ENCODE assay signal across 15 cellular contexts in the genomic region with DNA sequence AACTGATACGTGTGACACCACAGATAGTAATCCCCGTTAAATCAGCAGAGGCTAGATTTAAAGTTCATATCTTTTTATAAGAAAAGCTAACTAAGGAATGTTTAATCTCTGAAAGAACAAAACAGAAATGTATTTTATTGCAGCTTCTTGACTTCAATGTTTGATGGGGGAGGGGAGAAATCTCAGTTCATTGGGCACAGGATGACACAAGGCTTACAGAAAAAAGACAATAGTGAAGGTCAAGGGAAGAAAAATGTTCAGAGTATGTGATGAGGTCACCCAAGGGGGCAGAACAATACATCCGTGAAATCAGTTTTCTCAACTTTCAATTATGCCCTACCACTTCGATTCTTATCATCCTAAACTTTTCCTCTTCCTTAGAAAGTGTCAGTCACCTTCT.
DNase-seq lines count a peak whose midpoint lies in the region; ATAC-seq, FAIRE-seq and TF ChIP-seq lines count a peak whose summit lies in the region.
"Had no signal": no experiment of that assay in that cellular context is flagged by ENCODE, and none has a peak within 500 bp of the region (broad histone marks: within the 10 kb centered on the region; RNA-seq: fewer than 3 reads in every experiment).

No MANE protein-coding gene starts in this region.

- no peak overlapping the region for H3K4ac ChIP-seq in mesendoderm (ENCODE audit: low read depth, low read length)

- H3K9me2 ChIP-seq in MM.1S (replicated peaks; ENCODE audit: insufficient read depth, low read length) = no peaks in the 10 kb centered on the region

- H3F3A ChIP-seq in MM.1S (ENCODE audit: insufficient read depth, low read length) = no peaks in the 10 kb centered on the region

- no peak overlapping the region for H2BK5ac ChIP-seq in mesendoderm (ENCODE audit: low read length)

- H3K9me1 ChIP-seq in K562 (ENCODE audit: control insufficient read depth, insufficient read depth, low read length) = no peaks in the 10 kb centered on the region

- no peak for TF ChIP-seq POLR2A in K562 (conservative IDR thresholded peaks at IDR 0.05)

- H4K20me1 ChIP-seq in MM.1S (ENCODE audit: insufficient read depth, low read length) = no peaks in the 10 kb centered on the region
- H4K20me1 ChIP-seq in K562 (replicated peaks; ENCODE audit: control insufficient read depth, insufficient read depth, low read length) = no peaks in the 10 kb centered on the region
- H4K20me1 ChIP-seq: BLaER1 treated with 17β-estradiol and CSF1 and Interleukin-3, amounts not matched to agents 10 nM and 100 nM had no signal

- H3K56ac ChIP-seq in mesendoderm (ENCODE audit: low read length) = no peak overlapping the region

- POLR2A ChIA-PET in K562 (lab: Yijun Ruan, JAX) = interaction anchor here (1.0 to 3.1 kb wide), 7 partner anchors 9 to 198 kb away, joined by 3 to 15 read pairs (median 4); no protein-coding TSS in a partner anchor

- H3K36me3 ChIP-seq in MM.1S (replicated peaks; ENCODE audit: insufficient read depth, low read length) (no peaks in the 10 kb centered on the region), K562 (ENCODE audit: control insufficient read depth, insufficient read depth, low read length) (no peaks in the 10 kb centered on the region), mesendoderm (ENCODE audit: control insufficient read depth, insufficient read depth, low read length) (no peaks in the 10 kb centered on the region)
- H3K36me3 ChIP-seq: BLaER1 treated with 17β-estradiol and CSF1 and Interleukin-3, amounts not matched to agents 10 nM and 100 nM had no signal

- TF ChIP-seq CTCF in MM.1S (IDR thresholded peaks at IDR 0.05; ENCODE audit: low read length) (no peak), K562 (IDR thresholded peaks at IDR 0.05 in 2 of 3, conservative IDR thresholded peaks at IDR 0.05 in 1 of 3; ENCODE audit: insufficient read depth in 2 of 3, low read depth in 1 of 3, low read length in 3 of 3) (no peak)

- H2BK120ac ChIP-seq in mesendoderm (ENCODE audit: low read depth, low read length) = no peak overlapping the region

- H3K27ac ChIP-seq in MM.1S (ENCODE audit: low read length) = no peak overlapping the region
- no peak overlapping the region for H3K27ac ChIP-seq in K562 (ENCODE audit: extremely low read depth, low read depth, low read length)
- no peak overlapping the region for H3K27ac ChIP-seq in mesendoderm (ENCODE audit: low read depth, low read length)
- H3K27ac ChIP-seq: BLaER1 treated with 17β-estradiol and CSF1 and Interleukin-3, amounts not matched to agents 10 nM and 100 nM had no signal

- FAIRE-seq in K562 (lab: Jason Lieb, UNC) = no peak
- FAIRE-seq: G401.6, GM12891 had no signal

- H3K79me2 ChIP-seq in MM.1S (ENCODE audit: low read length) (no peaks in the 10 kb centered on the region), K562 (ENCODE audit: control insufficient read depth, insufficient read depth, low read length) (0 out of 3 replicates have a peak, but pooled peaks cover 3% of the 10 kb centered on the region), mesendoderm (ENCODE audit: control insufficient read depth, insufficient read depth, low read length) (no peaks in the 10 kb centered on the region)

- ATAC-seq in GM19395 (IDR thresholded peaks at IDR 0.05; ENCODE audit: unreplicated experiment) = peak; percentile 5
- peak; percentile 36; the same call in 1 of the 3 replicates for ATAC-seq in K562
- ATAC-seq: CD8-positive, alpha-beta T cell had no signal

- no peak overlapping the region for H2BK15ac ChIP-seq in mesendoderm (replicated peaks; ENCODE audit: low read depth)

- WGBS in K562 (ENCODE audit: insufficient coverage, low coverage, missing lambda C conversion rate) = 5% methylated on average over 4 of the region's 4 CpGs
- WGBS in mesendoderm (ENCODE audit: extremely low coverage, insufficient coverage, low lambda C conversion rate) = no CpG with 5 or more reads among the region's 4 CpGs

- H3K27me3 ChIP-seq in MM.1S (replicated peaks; ENCODE audit: insufficient read depth, low read length) = no peaks in the 10 kb centered on the region
- no peaks in the 10 kb centered on the region for H3K27me3 ChIP-seq in K562 (ENCODE audit: control insufficient read depth in 2 of 2, insufficient read depth in 2 of 2, low read length in 2 of 2)
- H3K27me3 ChIP-seq in mesendoderm (ENCODE audit: insufficient read depth, low read length, poor library complexity) = no peaks in the 10 kb centered on the region
- H3K27me3 ChIP-seq: BLaER1 treated with 17β-estradiol and CSF1 and Interleukin-3, amounts not matched to agents 10 nM and 100 nM had no signal

- no peak overlapping the region for H4K8ac ChIP-seq in mesendoderm (ENCODE audit: low read depth, low read length)

- no peak overlapping the region for H4K5ac ChIP-seq in mesendoderm (ENCODE audit: low read length)

- CTCF ChIA-PET in K562 (lab: Yijun Ruan, JAX; ENCODE audit: low intra/inter-chr PET ratio) = interaction anchor here (0.6 kb wide), 1 partner anchor 431 kb away, joined by 3 read pairs; no protein-coding TSS in a partner anchor

- no peak overlapping the region for H2AFZ ChIP-seq in MM.1S (ENCODE audit: low read length)
- no peak overlapping the region for H2AFZ ChIP-seq in K562 (ENCODE audit: low read depth, low read length)

- H3K18ac ChIP-seq in mesendoderm (ENCODE audit: low read length) = no peak overlapping the region

- intact Hi-C loops in K562 (cut with micrococcal nuclease) = no loop called here

- H3K9me3 ChIP-seq in MM.1S (replicated peaks; ENCODE audit: insufficient read depth, low read length) (no peaks in the 10 kb centered on the region), K562 (replicated peaks; ENCODE audit: control insufficient read depth, insufficient read depth, low read depth, low read length) (no peaks in the 10 kb centered on the region)

- H3K4me1 ChIP-seq in MM.1S (ENCODE audit: low read length) (peaks cover 4% of the 10 kb centered on the region; the same call in 1 of the 2 replicates), K562 (replicated peaks in 1 of 2; ENCODE audit: control insufficient read depth in 2 of 2, insufficient read depth in 2 of 2, low read length in 2 of 2) (peaks cover 0 to 15% of the 10 kb centered on the region in 2 experiments; a peak in 2 of 5 replicates), mesendoderm (ENCODE audit: control insufficient read depth, low read depth, low read length) (peaks cover 4% of the 10 kb centered on the region)
- H3K4me1 ChIP-seq: BLaER1 treated with 17β-estradiol and CSF1 and Interleukin-3, amounts not matched to agents 10 nM and 100 nM had no signal

- no TSS peak for BruUV-seq in K562 (replicated peaks; lab: Mats Ljungman, UMichigan)

- no peak for TF ChIP-seq RAD21 in K562 (CRISPR knock-in tag; conservative IDR thresholded peaks at IDR 0.05 in 1 of 2, IDR thresholded peaks at IDR 0.05 in 1 of 2)

- no peak overlapping the region for H3K9ac ChIP-seq in MM.1S (ENCODE audit: low read length)
- no peak overlapping the region for H3K9ac ChIP-seq in K562 (ENCODE audit: insufficient read depth in 1 of 2, low read depth in 2 of 2, low read length in 2 of 2)
- no peak overlapping the region for H3K9ac ChIP-seq in mesendoderm (ENCODE audit: low read length)
- H3K9ac ChIP-seq: BLaER1 treated with 17β-estradiol and CSF1 and Interleukin-3, amounts not matched to agents 10 nM and 100 nM had no signal

- no peak for DNase-seq in MM.1S
- no peak for DNase-seq in K562 (ENCODE audit: extremely low read depth in 1 of 4, low spot score in 3 of 4)
- DNase-seq in mesendoderm = peak; percentile 55
- DNase-seq in stimulated activated CD4-positive, alpha-beta T cell treated with anti-CD3 and anti-CD28 coated beads, Interleukin-1b, Interleukin-23, amount 100 ng/mL, for 48 hours = no peak
- DNase-seq in DMS53 (lab: John Stamatoyannopoulos, UW) = no peak
- DNase-seq in NCI-H1417 treated with DMSO at 0.1 percent for 48 hours (lab: John Stamatoyannopoulos, UW) = no peak
- DNase-seq: Calu3; CD8-positive, alpha-beta T cell; DMS 273 treated with DMSO at 0.1 percent for 48 hours; GOT3; H7 had no signal

- in situ Hi-C loops in K562 (cut with MboI) = no loop called here

- no peak overlapping the region for H3K4me3 ChIP-seq in MM.1S (ENCODE audit: low read length)
- no peak overlapping the region for H3K4me3 ChIP-seq in K562
- H3K4me3 ChIP-seq in mesendoderm (ENCODE audit: low read length) = no peak overlapping the region
- H3K4me3 ChIP-seq: BLaER1 treated with 17β-estradiol and CSF1 and Interleukin-3, amounts not matched to agents 10 nM and 100 nM had no signal

- H2AK5ac ChIP-seq in mesendoderm (ENCODE audit: low read length) = no peak overlapping the region

- no peaks in the 10 kb centered on the region for H3K79me1 ChIP-seq in mesendoderm (ENCODE audit: low read length)

- no peak for TF ChIP-seq EP300 in K562 (IDR thresholded peaks at IDR 0.05; ENCODE audit: low read length)

- H3K23ac ChIP-seq in mesendoderm (ENCODE audit: low read length) = no peak overlapping the region

- H3K4me2 ChIP-seq in MM.1S (ENCODE audit: low read depth, low read length) (peak overlapping the region; percentile 14; the same call in 1 of the 2 replicates), K562 (ENCODE audit: insufficient read depth, low read length) (no peak overlapping the region), mesendoderm (ENCODE audit: low read length) (no peak overlapping the region)
- H3K4me2 ChIP-seq: BLaER1 treated with 17β-estradiol and CSF1 and Interleukin-3, amounts not matched to agents 10 nM and 100 nM had no signal

TF ChIP-seq in K562, 482 proteins besides CTCF, POLR2A, EP300 and RAD21 (continues in another document):
- no peak for TF ChIP-seq JUND (IDR thresholded peaks at IDR 0.05; ENCODE audit: borderline replicate concordance, low read depth, low read length)
- 0 out of 3 replicates have a peak, but pooled peaks have one; percentile 19 for TF ChIP-seq JUND (tag; IDR thresholded peaks at IDR 0.05; ENCODE audit: borderline replicate concordance, low read depth, low read length)
- TF ChIP-seq ZNF431 (CRISPR knock-in tag; IDR thresholded peaks at IDR 0.05) = no peak
- TF ChIP-seq NFIC (IDR thresholded peaks at IDR 0.05) = no peak
- TF ChIP-seq ATF3 (IDR thresholded peaks at IDR 0.05) = peak; percentile 40; the same call in 1 of the 2 replicates
- no peak for TF ChIP-seq ATF3 (CRISPR knock-in tag; conservative IDR thresholded peaks at IDR 0.05)
- no peak for TF ChIP-seq TEAD4 (IDR thresholded peaks at IDR 0.05; ENCODE audit: low read length)
- no peak for TF ChIP-seq TEAD4 (CRISPR knock-in tag; IDR thresholded peaks at IDR 0.05; ENCODE audit: borderline replicate concordance)
- 0 out of 2 replicates have a peak, but pooled peaks have one; percentile 2 for TF ChIP-seq CBFA2T3 (IDR thresholded peaks at IDR 0.05)
